In genomic region chr11:62253999-62254542, GRCh38 we compare ENCODE assay signal across 32 cellular contexts. TPM values are rescaled to one million over a fixed set of nuclear protein-coding genes. Genes with fewer than 3 reads are reported as not detected.
"Had no signal": no experiment of that assay in that cellular context is flagged by ENCODE, and none has a peak within 500 bp of the region (broad histone marks: within the 10 kb centered on the region; RNA-seq: fewer than 3 reads in every experiment).

No MANE protein-coding gene starts in this region.

- H3K4me3 ChIP-seq: stomach, suprapubic skin, testis, thoracic aorta, thyroid gland, tibial artery, tibial nerve, transverse colon, upper lobe of left lung, upper lobe of right lung, uterus, vagina had no signal

- DNase-seq: stimulated activated CD4-positive, alpha-beta T cell treated with anti-CD3 and anti-CD28 coated beads, Interleukin-2, amount 100 ng/mL, for 48 hours; stimulated activated CD4-positive, alpha-beta T cell treated with anti-CD3 and anti-CD28 coated beads, Interleukin-4, amount 100 ng/mL, for 1 hour; stimulated activated CD4-positive, alpha-beta T cell treated with anti-CD3 and anti-CD28 coated beads, Interleukin-4, amount 100 ng/mL, for 24 hours; stimulated activated CD4-positive, alpha-beta T cell treated with anti-CD3 and anti-CD28 coated beads, Interleukin-4, amount 100 ng/mL, for 4 hours; stimulated activated CD8-positive, alpha-beta memory T cell treated with anti-CD3 and anti-CD28 coated beads, Interleukin-4, amount 100 ng/mL, for 48 hours; stimulated activated naive B cell treated with anti-CD40 and anti-IgM and Interleukin-4, amounts not matched to agents 10 μg/mL and 1 μg/mL and 100 μg/mL, for 72 hours; stimulated activated naive CD4-positive, alpha-beta T cell; stimulated activated naive CD4-positive, alpha-beta T cell treated with Interleukin-2 at 50 U/mL for 16 hours; stimulated activated naive CD8-positive, alpha-beta T cell treated with anti-CD3 and anti-CD28 coated beads, Interleukin-15, amount 100 ng/mL, for 72 hours; stimulated activated naive CD8-positive, alpha-beta T cell treated with anti-CD3 and anti-CD28 coated beads, Interleukin-15, Interleukin-2, amounts not matched to agents 100 U/mL and 50 U/mL, for 24 hours; stomach; substantia nigra; testis; thyroid gland; tibial artery; transverse colon; trophoblast cell; upper lobe of left lung; upper lobe of right lung; uterus had no signal

- H3K27ac ChIP-seq: stomach, suprapubic skin, testis, thoracic aorta, thyroid gland, tibial artery, tibial nerve, transverse colon, upper lobe of left lung, upper lobe of right lung, uterus, vagina had no signal

- H3K36me3 Mint-ChIP-seq: stimulated activated effector memory CD8-positive, alpha-beta T cell treated with anti-CD3 and anti-CD28 coated beads, Interleukin-12 subunit alpha, Interleukin-12 subunit beta, amount 100 ng/mL, for 72 hours; type B pancreatic cell had no signal

- H3K27me3 ChIP-seq: stomach, testis, thyroid gland, tibial artery, tibial nerve, upper lobe of left lung, upper lobe of right lung, uterus, vagina had no signal

- H3K27ac Mint-ChIP-seq: stimulated activated effector memory CD8-positive, alpha-beta T cell treated with anti-CD3 and anti-CD28 coated beads, Interleukin-12 subunit alpha, Interleukin-12 subunit beta, amount 100 ng/mL, for 72 hours; stimulated activated memory B cell treated with anti-CD40 and anti-IgM and Interleukin-4, amounts not matched to agents 10 μg/mL and 1 μg/mL and 100 μg/mL, for 72 hours; stimulated activated naive B cell treated with anti-CD40 and anti-IgM and Interleukin-4, amounts not matched to agents 10 μg/mL and 1 μg/mL and 100 μg/mL, for 72 hours; stimulated activated naive CD8-positive, alpha-beta T cell treated with anti-CD3 and anti-CD28 coated beads, Interleukin-15, Interleukin-2, amounts not matched to agents 100 ng/mL and 50 ng/mL, for 24 hours; type B pancreatic cell had no signal

- H3K9me3 ChIP-seq: testis, thyroid gland, uterus had no signal

- ATAC-seq: stimulated activated effector memory CD8-positive, alpha-beta T cell treated with anti-CD3 and anti-CD28 coated beads, Interleukin-12 subunit alpha, Interleukin-12 subunit beta, amount 100 ng/mL, for 72 hours; stimulated activated memory B cell treated with anti-CD40 and anti-IgM and Interleukin-4, amounts not matched to agents 10 μg/mL and 1 μg/mL and 100 μg/mL, for 72 hours; stimulated activated naive B cell treated with anti-CD40 and anti-IgM and Interleukin-4, amounts not matched to agents 10 μg/mL and 1 μg/mL and 100 μg/mL, for 72 hours; stimulated activated naive CD8-positive, alpha-beta T cell treated with anti-CD3 and anti-CD28 coated beads, Interleukin-15, amount 100 ng/mL, for 72 hours; stimulated activated naive CD8-positive, alpha-beta T cell treated with anti-CD3 and anti-CD28 coated beads, Interleukin-15, Interleukin-2, amounts not matched to agents 100 U/mL and 50 U/mL, for 24 hours; upper lobe of right lung had no signal

- H3K4me1 ChIP-seq: stomach, suprapubic skin, testis, thyroid gland, tibial artery, tibial nerve, transverse colon, upper lobe of left lung, upper lobe of right lung, uterus, vagina had no signal

- H3K4me3 Mint-ChIP-seq: stimulated activated effector memory CD8-positive, alpha-beta T cell treated with anti-CD3 and anti-CD28 coated beads, Interleukin-12 subunit alpha, Interleukin-12 subunit beta, amount 100 ng/mL, for 72 hours; stimulated activated memory B cell treated with anti-CD40 and anti-IgM and Interleukin-4, amounts not matched to agents 10 μg/mL and 1 μg/mL and 100 μg/mL, for 72 hours; stimulated activated naive B cell treated with anti-CD40 and anti-IgM and Interleukin-4, amounts not matched to agents 10 μg/mL and 1 μg/mL and 100 μg/mL, for 72 hours; stimulated activated naive CD8-positive, alpha-beta T cell treated with anti-CD3 and anti-CD28 coated beads, Interleukin-15, amount 100 ng/mL, for 72 hours; stimulated activated naive CD8-positive, alpha-beta T cell treated with anti-CD3 and anti-CD28 coated beads, Interleukin-15, Interleukin-2, amounts not matched to agents 100 ng/mL and 50 ng/mL, for 24 hours; type B pancreatic cell had no signal

- H3K4me1 Mint-ChIP-seq: stimulated activated effector memory CD8-positive, alpha-beta T cell treated with anti-CD3 and anti-CD28 coated beads, Interleukin-12 subunit alpha, Interleukin-12 subunit beta, amount 100 ng/mL, for 72 hours; stimulated activated memory B cell treated with anti-CD40 and anti-IgM and Interleukin-4, amounts not matched to agents 10 μg/mL and 1 μg/mL and 100 μg/mL, for 72 hours; stimulated activated naive B cell treated with anti-CD40 and anti-IgM and Interleukin-4, amounts not matched to agents 10 μg/mL and 1 μg/mL and 100 μg/mL, for 72 hours; stimulated activated naive CD8-positive, alpha-beta T cell treated with anti-CD3 and anti-CD28 coated beads, Interleukin-15, amount 100 ng/mL, for 72 hours had no signal

- H3K36me3 ChIP-seq: stomach, suprapubic skin, thoracic aorta, thyroid gland, tibial nerve, transverse colon, upper lobe of left lung, upper lobe of right lung, uterus, vagina had no signal

RNA-seq across cellular contexts. Expression of gene SCGB1D2, which starts 12.0 kb away (rescaled TPM):
- total RNA-seq: stomach, subcutaneous adipose tissue, temporal lobe, testis, thoracic aorta, thyroid gland, tibial nerve, transverse colon, upper lobe of left lung, upper lobe of right lung, ureter, urinary bladder, vagina had no signal
- polyA plus RNA-seq: stomach, urinary bladder had no signal

RNA-seq across cellular contexts. Expression of gene SCGB2A2, which starts 15.9 kb away (rescaled TPM):
- total RNA-seq: stomach, subcutaneous adipose tissue, temporal lobe, testis, thyroid gland, tibial nerve, transverse colon, upper lobe of left lung, upper lobe of right lung, ureter, urinary bladder, uterus, vagina had no signal
- polyA plus RNA-seq: urinary bladder had no signal

RNA-seq across cellular contexts. Expression of gene SCGB1D4, which starts 44.8 kb away (rescaled TPM):
- total RNA-seq: stomach, subcutaneous adipose tissue, suprapubic skin, temporal lobe, thoracic aorta, thyroid gland, tibial nerve, transverse colon, upper lobe of left lung, upper lobe of right lung, ureter, urinary bladder, vagina had no signal
- polyA plus RNA-seq: stomach, urinary bladder had no signal

RNA-seq across cellular contexts. Expression of gene SCGB2A1, which starts 45.6 kb away (rescaled TPM):
- total RNA-seq: subcutaneous adipose tissue, temporal lobe, testis, thoracic aorta, tibial nerve, upper lobe of right lung, urinary bladder, vagina had no signal
- polyA plus RNA-seq: urinary bladder had no signal
